In genomic region chr19:30690525-30690924, GRCh38 we compare ENCODE assay signal across 25 cellular contexts.
"Had no signal": no experiment of that assay in that cellular context is flagged by ENCODE, and none has a peak within 500 bp of the region (broad histone marks: within the 10 kb centered on the region; RNA-seq: fewer than 3 reads in every experiment).

No MANE protein-coding gene starts in this region.

- H3K27me3 ChIP-seq: uterus had no signal

- H3K79me2 ChIP-seq: parathyroid adenoma had no signal

- H3K4me3 Mint-ChIP-seq: activated T-cell treated with anti-CD3 and anti-CD28 coated beads, Interleukin-2, amount 50 U/mL, for 24 hours; activated T-helper 17 cell treated with anti-CD3 and anti-CD28 coated beads, Interleukin-2, amount 50 U/mL, for 72 hours; immature natural killer cell; naive thymus-derived CD4-positive, alpha-beta T cell; stimulated activated memory B cell treated with anti-CD40 and anti-IgM and Interleukin-4, amounts not matched to agents 10 μg/mL and 1 μg/mL and 100 μg/mL, for 72 hours; T-cell; T-helper 2 cell treated with Interferon-gamma antibody and Interleukin-4, amounts not matched to agents 5 μg/mL and 100 μg/mL, for 36 hours had no signal

- H3K4me1 Mint-ChIP-seq: activated T-helper 17 cell treated with anti-CD3 and anti-CD28 coated beads, Interleukin-2, amount 50 U/mL, for 72 hours; stimulated activated memory B cell treated with anti-CD40 and anti-IgM and Interleukin-4, amounts not matched to agents 10 μg/mL and 1 μg/mL and 100 μg/mL, for 72 hours had no signal

- H3K27ac Mint-ChIP-seq: activated T-cell treated with anti-CD3 and anti-CD28 coated beads, Interleukin-2, amount 50 U/mL, for 24 hours; activated T-helper 17 cell treated with anti-CD3 and anti-CD28 coated beads, Interleukin-2, amount 50 U/mL, for 72 hours; immature natural killer cell; naive thymus-derived CD4-positive, alpha-beta T cell; stimulated activated memory B cell treated with anti-CD40 and anti-IgM and Interleukin-4, amounts not matched to agents 10 μg/mL and 1 μg/mL and 100 μg/mL, for 72 hours; T-cell; T-helper 2 cell treated with Interferon-gamma antibody and Interleukin-4, amounts not matched to agents 5 μg/mL and 100 μg/mL, for 36 hours had no signal

- H3K36me3 ChIP-seq: heart right ventricle, lower lobe of right lung, neutrophil, transverse colon, uterus had no signal

- DNase-seq: activated CD4-positive, alpha-beta T cell treated with anti-CD3 and anti-CD28 coated beads, Interleukin-2, amount 50 U/mL, for 4 hours; activated CD8-positive, alpha-beta memory T cell treated with anti-CD3 and anti-CD28 coated beads for 24 hours; activated CD8-positive, alpha-beta memory T cell treated with anti-CD3 and anti-CD28 coated beads, Interleukin-2, amount 50 U/mL, for 4 hours; activated naive CD4-positive, alpha-beta T cell treated with Interleukin-2 at 50 U/mL for 16 hours; activated T-cell treated with anti-CD3 and anti-CD28 coated beads, Interleukin-2, amount 50 U/mL, for 24 hours; amygdala; cortex of kidney; heart right ventricle; immature natural killer cell; lower lobe of right lung; naive thymus-derived CD4-positive, alpha-beta T cell; right cardiac atrium; stimulated activated CD4-positive, alpha-beta T cell treated with anti-CD3 and anti-CD28 coated beads, Interleukin-2, amount 100 ng/mL, for 24 hours; T-cell; transverse colon; uterus had no signal

- ATAC-seq: activated T-helper 17 cell treated with anti-CD3 and anti-CD28 coated beads, Interleukin-2, amount 50 U/mL, for 72 hours; heart right ventricle; left lobe of liver; lower lobe of right lung; naive thymus-derived CD4-positive, alpha-beta T cell; right cardiac atrium; stimulated activated memory B cell treated with anti-CD40 and anti-IgM and Interleukin-4, amounts not matched to agents 10 μg/mL and 1 μg/mL and 100 μg/mL, for 72 hours; T-cell had no signal

- H3K9me3 Mint-ChIP-seq: activated T-cell treated with anti-CD3 and anti-CD28 coated beads, Interleukin-2, amount 50 U/mL, for 24 hours; activated T-helper 17 cell treated with anti-CD3 and anti-CD28 coated beads, Interleukin-2, amount 50 U/mL, for 72 hours; immature natural killer cell; T-cell; T-helper 2 cell treated with Interferon-gamma antibody and Interleukin-4, amounts not matched to agents 5 μg/mL and 100 μg/mL, for 36 hours had no signal

- H3K4me1 ChIP-seq: parathyroid adenoma had no signal

- H3K4me3 ChIP-seq: heart right ventricle, lower lobe of right lung, skin epidermis, transverse colon, uterus had no signal

- H3K27ac ChIP-seq: epithelial cell of prostate, heart right ventricle, lower lobe of right lung, neutrophil, parathyroid adenoma, transverse colon, uterus, VCaP had no signal

- H2AFZ ChIP-seq: parathyroid adenoma had no signal

- H3K36me3 Mint-ChIP-seq: immature natural killer cell; naive thymus-derived CD4-positive, alpha-beta T cell; stimulated activated memory B cell treated with anti-CD40 and anti-IgM and Interleukin-4, amounts not matched to agents 10 μg/mL and 1 μg/mL and 100 μg/mL, for 72 hours; T-cell had no signal

- H3K9me3 ChIP-seq: heart right ventricle, lower lobe of right lung, neutrophil, transverse colon, uterus had no signal

- H3K9ac ChIP-seq: parathyroid adenoma had no signal

- H3K27me3 Mint-ChIP-seq: stimulated activated memory B cell treated with anti-CD40 and anti-IgM and Interleukin-4, amounts not matched to agents 10 μg/mL and 1 μg/mL and 100 μg/mL, for 72 hours had no signal
